ENCODE assay signal across 8 cellular contexts in the genomic region with DNA sequence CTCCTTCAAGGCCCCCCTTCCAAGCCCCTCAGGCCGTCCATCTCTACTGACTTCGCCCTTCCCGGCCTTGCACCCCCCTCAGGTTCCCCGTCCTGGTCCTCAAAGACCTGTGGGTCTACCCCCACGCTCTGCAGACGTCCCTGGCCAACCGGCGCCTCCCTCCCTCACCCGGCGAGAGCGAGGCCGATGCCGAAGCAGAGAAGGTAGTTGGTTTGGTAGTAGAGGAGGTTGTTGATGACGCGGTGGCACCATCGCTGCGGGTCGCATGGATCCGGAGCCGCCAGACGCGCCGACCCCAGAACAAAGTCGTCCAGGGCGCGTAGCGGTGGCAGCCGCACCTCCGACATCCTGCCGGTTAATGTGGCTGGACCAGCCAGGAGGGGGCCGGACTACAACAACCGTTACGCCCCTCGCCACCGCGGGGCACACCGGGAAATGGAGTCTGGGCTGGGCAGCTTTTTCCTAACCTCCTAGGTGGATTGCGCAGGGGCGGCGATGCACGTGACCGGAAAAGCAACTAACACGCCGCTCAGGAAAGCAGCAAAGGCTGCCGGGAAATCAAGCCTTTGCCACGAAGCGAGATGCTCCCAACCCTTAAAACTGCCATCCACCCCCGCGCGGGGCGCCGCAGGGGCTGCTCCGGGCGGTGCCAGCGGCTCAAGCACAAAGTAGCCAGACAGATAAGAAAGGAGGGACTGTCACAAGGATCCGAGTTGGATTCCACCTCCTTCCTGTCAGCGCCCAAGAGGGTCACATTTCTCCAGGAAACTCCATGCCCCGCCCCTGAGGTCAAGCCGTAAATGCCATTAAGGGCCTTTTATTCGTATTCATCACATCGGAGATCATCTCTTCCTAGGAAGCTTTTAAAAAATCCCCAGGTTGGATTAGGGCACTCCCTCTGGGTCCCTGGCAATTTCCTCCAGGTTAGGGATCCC. TPM values are rescaled to one million over a fixed set of nuclear protein-coding genes. Genes with fewer than 3 reads are reported as not detected.
DNase-seq lines count a peak whose midpoint lies in the region; ATAC-seq and TF ChIP-seq lines count a peak whose summit lies in the region.

A gene with protein sequence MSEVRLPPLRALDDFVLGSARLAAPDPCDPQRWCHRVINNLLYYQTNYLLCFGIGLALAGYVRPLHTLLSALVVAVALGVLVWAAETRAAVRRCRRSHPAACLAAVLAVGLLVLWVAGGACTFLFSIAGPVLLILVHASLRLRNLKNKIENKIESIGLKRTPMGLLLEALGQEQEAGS (minus strand): TSS at position 362 of the 935 bp plus-strand sequence. CDS start 15 bp downstream, at position 347.

- H3K27me3 Mint-ChIP-seq in activated naive CD8-positive, alpha-beta T cell, result no peaks in the 10 kb centered on the region

- H3K4me2 ChIP-seq in MM.1S (ENCODE audit: low read depth, low read length), result peak within 1 kb of the TSS; percentile 52; the same call in 1 of the 2 replicates

- 49% methylated on average over 55 of the region's 61 CpGs for WGBS in suprapubic skin

- H3K36me3 ChIP-seq in MM.1S (replicated peaks; ENCODE audit: insufficient read depth, low read length) (no peaks in the 10 kb centered on the region), SK-N-MC (ENCODE audit: insufficient read depth, low read length) (no peaks in the 10 kb centered on the region), suprapubic skin (peaks cover 5% of the 10 kb centered on the region)

- no peaks in the 10 kb centered on the region for H3K79me2 ChIP-seq in MM.1S (ENCODE audit: low read length)

- no peaks in the 10 kb centered on the region for H3K36me3 Mint-ChIP-seq in activated naive CD8-positive, alpha-beta T cell

- peak within 1 kb of the TSS; percentile 56; the same call in 1 of the 2 replicates for H2AFZ ChIP-seq in MM.1S (ENCODE audit: low read length)

- TF ChIP-seq CTCF in MM.1S (IDR thresholded peaks at IDR 0.05; ENCODE audit: low read length), result no peak
- no peak for TF ChIP-seq CTCF in suprapubic skin (IDR thresholded peaks at IDR 0.05)

- H3K27ac Mint-ChIP-seq in activated naive CD8-positive, alpha-beta T cell, result peak within 1 kb of the TSS; percentile 84

- H3K9me3 ChIP-seq in MM.1S (replicated peaks; ENCODE audit: insufficient read depth, low read length), result no peaks in the 10 kb centered on the region
- H3K9me3 ChIP-seq in SK-N-MC (ENCODE audit: low read depth, low read length), result no peaks in the 10 kb centered on the region
- H3K9me3 ChIP-seq in suprapubic skin, result no peaks in the 10 kb centered on the region

- no peaks in the 10 kb centered on the region for H3K9me3 Mint-ChIP-seq in activated naive CD8-positive, alpha-beta T cell (ENCODE audit: low read depth)

- no peaks in the 10 kb centered on the region for H3K4me1 ChIP-seq in MM.1S (ENCODE audit: low read length)
- H3K4me1 ChIP-seq in suprapubic skin, result peaks cover 20% of the 10 kb centered on the region

- ATAC-seq in GM21723 (IDR thresholded peaks at IDR 0.05; ENCODE audit: unreplicated experiment), result peak; percentile 91

- H3K4me3 ChIP-seq in MM.1S (ENCODE audit: low read length) (peak within 1 kb of the TSS; percentile 65), SK-N-MC (peak within 1 kb of the TSS; percentile 82), suprapubic skin (peak within 1 kb of the TSS; percentile 52)

- DNase-seq in DMS 273 treated with DMSO at 0.1 percent for 48 hours (lab: John Stamatoyannopoulos, UW), result peak; percentile 70
- peak; percentile 88 for DNase-seq in MM.1S
- peak; percentile 34 for DNase-seq in SK-N-MC (ENCODE audit: low read depth, low spot score)
- peak; percentile 92 for DNase-seq in globus pallidus (ENCODE audit: low spot score)
- peak; percentile 7 to 97 (median 88) for DNase-seq in nucleus accumbens (lab: John Stamatoyannopoulos, UW)
- peak; percentile 94 to 96 for DNase-seq in suprapubic skin (ENCODE audit: low spot score in 2 of 2)

- no peaks in the 10 kb centered on the region for H3F3A ChIP-seq in MM.1S (ENCODE audit: insufficient read depth, low read length)

- peak within 1 kb of the TSS; percentile 86 for H3K4me3 Mint-ChIP-seq in activated naive CD8-positive, alpha-beta T cell

- no peak for TF ChIP-seq EP300 in suprapubic skin (IDR thresholded peaks at IDR 0.05)

- no peaks in the 10 kb centered on the region for H4K20me1 ChIP-seq in MM.1S (ENCODE audit: insufficient read depth, low read length)

- H3K27ac ChIP-seq in MM.1S (ENCODE audit: low read length) (no peak within 1 kb of the TSS), SK-N-MC (no peak within 1 kb of the TSS), suprapubic skin (peak within 1 kb of the TSS; percentile 69)

- no peaks in the 10 kb centered on the region for H3K9me2 ChIP-seq in MM.1S (replicated peaks; ENCODE audit: insufficient read depth, low read length)

- H3K9ac ChIP-seq in MM.1S (ENCODE audit: low read length) (no peak within 1 kb of the TSS; the same call in 1 of the 2 replicates), SK-N-MC (ENCODE audit: insufficient read length) (peak within 1 kb of the TSS; percentile 41)

- peaks cover 17% of the 10 kb centered on the region for H3K4me1 Mint-ChIP-seq in activated naive CD8-positive, alpha-beta T cell (ENCODE audit: low read depth)

- no peaks in the 10 kb centered on the region for H3K27me3 ChIP-seq in MM.1S (replicated peaks; ENCODE audit: insufficient read depth, low read length)
- H3K27me3 ChIP-seq in suprapubic skin, result no peaks in the 10 kb centered on the region

- TF ChIP-seq POLR2A in suprapubic skin (IDR thresholded peaks at IDR 0.05), result no peak

RNA-seq across cellular contexts. Expression of the gene that starts here (rescaled TPM):
- total RNA-seq in suprapubic skin, result 10 to 100 TPM in 2 of 4 donors, 1 to 10 TPM in 2; 4.6 to 15.6 (median 9.2) TPM

Comparison
In these comparisons a context has a peak if more than half of its experiments do, and no peak if none do; other contexts are left out.
1. DNase-seq: peak in every context shown above with its lines; median percentile 95 in suprapubic skin; 92 in globus pallidus; 88 in MM.1S; 88 in nucleus accumbens; 70 in DMS 273 treated with DMSO at 0.1 percent for 48 hours; 34 in SK-N-MC.